In the genomic region with DNA sequence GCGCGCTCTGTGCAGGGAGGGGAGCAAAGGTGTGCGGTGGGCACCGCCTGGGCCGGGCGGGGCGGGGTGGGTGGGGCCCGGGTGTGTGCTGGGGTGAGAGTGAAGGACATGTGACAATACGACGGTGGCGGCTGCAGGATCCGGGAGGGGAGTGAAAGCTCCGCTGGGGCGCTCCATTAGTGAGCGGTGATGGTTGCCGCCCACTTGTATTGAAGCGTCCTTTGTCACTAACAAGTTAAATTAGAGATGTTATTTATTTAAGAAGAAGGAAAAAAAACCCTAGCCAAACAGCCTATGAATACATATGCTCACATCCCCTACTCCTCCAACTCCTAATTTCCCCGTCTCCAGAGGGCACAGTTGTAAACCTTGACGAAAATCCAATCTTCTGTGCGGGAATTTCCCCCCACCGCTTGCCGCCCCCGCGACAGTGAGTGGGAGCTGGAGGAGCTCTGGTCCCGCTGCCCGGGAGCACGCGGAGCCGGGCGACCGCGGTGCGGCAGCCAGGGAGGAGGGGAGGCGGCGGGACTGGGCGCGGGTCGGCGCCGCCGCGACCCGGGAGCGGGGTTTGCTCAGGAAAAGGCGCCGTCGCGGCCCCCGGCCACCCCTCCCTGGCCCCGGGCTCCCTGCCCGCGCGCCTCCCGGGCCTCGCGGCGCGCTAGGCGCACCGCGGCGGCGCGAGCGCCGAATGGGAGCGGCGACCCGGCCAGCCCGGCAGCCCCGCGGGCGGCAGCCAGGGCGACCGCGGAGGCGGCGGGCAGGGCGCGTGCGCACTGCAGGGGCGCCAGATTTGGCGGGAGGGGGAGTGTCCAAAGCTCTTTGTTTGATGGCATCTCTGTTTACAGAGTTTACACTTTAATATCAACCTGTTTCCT, we compare ENCODE assay signal across 8 cellular contexts. TPM values are rescaled to one million over a fixed set of nuclear protein-coding genes. Genes with fewer than 3 reads are reported as not detected.
DNase-seq lines count a peak whose midpoint lies in the region; ATAC-seq and TF ChIP-seq lines count a peak whose summit lies in the region.

Gene MYB, plus strand, starts transcription at position 851 of the 875 bp plus-strand sequence. CDS start 206 bp downstream, outside the sequence.

- no peak for TF ChIP-seq POLR2A in heart left ventricle (IDR thresholded peaks at IDR 0.05)

- H3K36me3 ChIP-seq in SK-N-SH (replicated peaks in 1 of 2; ENCODE audit: control insufficient read depth in 1 of 2, insufficient read depth in 2 of 2, low read length in 1 of 2) (no peaks in the 10 kb centered on the region), heart left ventricle (no peaks in the 10 kb centered on the region)

- peak within 1 kb of the TSS in 1 of 2 experiments; percentile 58; a peak in 2 of 4 replicates for H3K27ac ChIP-seq in SK-N-SH (ENCODE audit: low read depth in 2 of 2, low read length in 1 of 2)
- no peak within 1 kb of the TSS for H3K27ac ChIP-seq in heart left ventricle

- H3K4me1 ChIP-seq in SK-N-SH (ENCODE audit: control insufficient read depth in 1 of 2, insufficient read depth in 2 of 2, low read depth in 1 of 2, low read length in 1 of 2) (peaks cover 0 to 15% of the 10 kb centered on the region in 2 experiments; a peak in 1 of 4 replicates), heart left ventricle (peaks cover 0 to 40% (median 19%) of the 10 kb centered on the region in 12 donors)

- CTCF ChIA-PET in SK-N-SH (lab: Yijun Ruan, JAX) = no interaction called here

- peak; percentile 88 for DNase-seq in GM12865 (ENCODE audit: low read depth)
- DNase-seq in NCI-H1092 treated with DMSO at 0.1 percent for 48 hours (lab: John Stamatoyannopoulos, UW) = peak; percentile 63
- DNase-seq in SK-N-SH = peak; percentile 97
- peak; percentile 78 for DNase-seq in activated naive CD4-positive, alpha-beta T cell treated with Interleukin-2 at 50 U/mL for 16 hours
- peak; percentile 30 to 83 (median 47) for DNase-seq in heart left ventricle
- peak; percentile 86 for DNase-seq in retina
- no peak for DNase-seq in mesenteric fat pad (ENCODE audit: low spot score)

- TF ChIP-seq EP300 in SK-N-SH (IDR thresholded peaks at IDR 0.05; ENCODE audit: borderline replicate concordance in 1 of 2, low read depth in 1 of 2, low read length in 1 of 2) = no peak

- peaks cover 15% of the 10 kb centered on the region; the same call in 1 of the 2 replicates for H3K79me2 ChIP-seq in SK-N-SH (ENCODE audit: insufficient read depth)

- no peak for TF ChIP-seq CTCF in GM12865 (IDR thresholded peaks at IDR 0.05; ENCODE audit: insufficient read depth, low read depth, low read length, missing control alignments)
- no peak for TF ChIP-seq CTCF in SK-N-SH (IDR thresholded peaks at IDR 0.05)
- TF ChIP-seq CTCF in heart left ventricle (IDR thresholded peaks at IDR 0.05) = peak in 2 of 12 donors; percentile 8 to 12

- no peaks in the 10 kb centered on the region for H4K20me1 ChIP-seq in SK-N-SH (ENCODE audit: insufficient read depth)

- H3K9me3 ChIP-seq in SK-N-SH = no peaks in the 10 kb centered on the region
- no peaks in the 10 kb centered on the region for H3K9me3 ChIP-seq in heart left ventricle

- H3F3A ChIP-seq in SK-N-SH (replicated peaks; ENCODE audit: insufficient read depth) = peaks cover 12% of the 10 kb centered on the region

- H3K4me2 ChIP-seq in SK-N-SH = peak within 1 kb of the TSS; percentile 89

- intact Hi-C loops in heart left ventricle (cut with DNase I) = loop anchor here in 1 of 10 donors (10.0 kb wide), 1 partner anchor 1316 kb away; no protein-coding TSS in a partner anchor

- no peaks in the 10 kb centered on the region for H3K9me2 ChIP-seq in SK-N-SH

- POLR2A ChIA-PET in SK-N-SH (lab: Yijun Ruan, JAX) = no interaction called here

- ATAC-seq in HG02642 (IDR thresholded peaks at IDR 0.05; ENCODE audit: poor library complexity, unreplicated experiment) (peak; percentile 40), heart left ventricle (peak; percentile 55 to 90 (median 72))

- 1% methylated on average over 26 of the region's 83 CpGs for WGBS in SK-N-SH (ENCODE audit: low lambda C conversion rate)
- WGBS in heart left ventricle, 4 donors = 0 to 2% (median 1%) methylated on average over 53 to 83 of the region's 83 CpGs

- H3K27me3 ChIP-seq in SK-N-SH (ENCODE audit: insufficient read depth) = no peaks in the 10 kb centered on the region
- H3K27me3 ChIP-seq in heart left ventricle = peaks cover 6 to 38% (median 28%) of the 10 kb centered on the region in 9 donors

- TF ChIP-seq RAD21 in SK-N-SH (IDR thresholded peaks at IDR 0.05; ENCODE audit: low read length) = no peak

- H3K4me3 ChIP-seq in GM12865 (ENCODE audit: low read depth, low read length) = peak within 1 kb of the TSS; percentile 93
- peak within 1 kb of the TSS; percentile 70 to 74 for H3K4me3 ChIP-seq in SK-N-SH (ENCODE audit: low read depth in 2 of 2, low read length in 1 of 2)
- H3K4me3 ChIP-seq in heart left ventricle = peak within 1 kb of the TSS; percentile 41 to 72 (median 55)

- H3K9ac ChIP-seq in SK-N-SH = peak within 1 kb of the TSS; percentile 60; the same call in 1 of the 2 replicates

- peak within 1 kb of the TSS; percentile 85; the same call in 1 of the 2 replicates for H2AFZ ChIP-seq in SK-N-SH (ENCODE audit: low read depth)

TF ChIP-seq in SK-N-SH, 30 proteins besides CTCF, POLR2A, EP300 and RAD21:
- TF ChIP-seq SIN3A (IDR thresholded peaks at IDR 0.05; ENCODE audit: borderline replicate concordance, low read depth, low read length) = 0 out of 2 replicates have a peak, but pooled peaks have one; percentile 34
- TF ChIP-seq, protein P1, sequence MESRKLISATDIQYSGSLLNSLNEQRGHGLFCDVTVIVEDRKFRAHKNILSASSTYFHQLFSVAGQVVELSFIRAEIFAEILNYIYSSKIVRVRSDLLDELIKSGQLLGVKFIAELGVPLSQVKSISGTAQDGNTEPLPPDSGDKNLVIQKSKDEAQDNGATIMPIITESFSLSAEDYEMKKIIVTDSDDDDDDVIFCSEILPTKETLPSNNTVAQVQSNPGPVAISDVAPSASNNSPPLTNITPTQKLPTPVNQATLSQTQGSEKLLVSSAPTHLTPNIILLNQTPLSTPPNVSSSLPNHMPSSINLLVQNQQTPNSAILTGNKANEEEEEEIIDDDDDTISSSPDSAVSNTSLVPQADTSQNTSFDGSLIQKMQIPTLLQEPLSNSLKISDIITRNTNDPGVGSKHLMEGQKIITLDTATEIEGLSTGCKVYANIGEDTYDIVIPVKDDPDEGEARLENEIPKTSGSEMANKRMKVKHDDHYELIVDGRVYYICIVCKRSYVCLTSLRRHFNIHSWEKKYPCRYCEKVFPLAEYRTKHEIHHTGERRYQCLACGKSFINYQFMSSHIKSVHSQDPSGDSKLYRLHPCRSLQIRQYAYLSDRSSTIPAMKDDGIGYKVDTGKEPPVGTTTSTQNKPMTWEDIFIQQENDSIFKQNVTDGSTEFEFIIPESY (IDR thresholded peaks at IDR 0.05; ENCODE audit: borderline replicate concordance, low read depth) = no peak
- TF ChIP-seq, protein P2, sequence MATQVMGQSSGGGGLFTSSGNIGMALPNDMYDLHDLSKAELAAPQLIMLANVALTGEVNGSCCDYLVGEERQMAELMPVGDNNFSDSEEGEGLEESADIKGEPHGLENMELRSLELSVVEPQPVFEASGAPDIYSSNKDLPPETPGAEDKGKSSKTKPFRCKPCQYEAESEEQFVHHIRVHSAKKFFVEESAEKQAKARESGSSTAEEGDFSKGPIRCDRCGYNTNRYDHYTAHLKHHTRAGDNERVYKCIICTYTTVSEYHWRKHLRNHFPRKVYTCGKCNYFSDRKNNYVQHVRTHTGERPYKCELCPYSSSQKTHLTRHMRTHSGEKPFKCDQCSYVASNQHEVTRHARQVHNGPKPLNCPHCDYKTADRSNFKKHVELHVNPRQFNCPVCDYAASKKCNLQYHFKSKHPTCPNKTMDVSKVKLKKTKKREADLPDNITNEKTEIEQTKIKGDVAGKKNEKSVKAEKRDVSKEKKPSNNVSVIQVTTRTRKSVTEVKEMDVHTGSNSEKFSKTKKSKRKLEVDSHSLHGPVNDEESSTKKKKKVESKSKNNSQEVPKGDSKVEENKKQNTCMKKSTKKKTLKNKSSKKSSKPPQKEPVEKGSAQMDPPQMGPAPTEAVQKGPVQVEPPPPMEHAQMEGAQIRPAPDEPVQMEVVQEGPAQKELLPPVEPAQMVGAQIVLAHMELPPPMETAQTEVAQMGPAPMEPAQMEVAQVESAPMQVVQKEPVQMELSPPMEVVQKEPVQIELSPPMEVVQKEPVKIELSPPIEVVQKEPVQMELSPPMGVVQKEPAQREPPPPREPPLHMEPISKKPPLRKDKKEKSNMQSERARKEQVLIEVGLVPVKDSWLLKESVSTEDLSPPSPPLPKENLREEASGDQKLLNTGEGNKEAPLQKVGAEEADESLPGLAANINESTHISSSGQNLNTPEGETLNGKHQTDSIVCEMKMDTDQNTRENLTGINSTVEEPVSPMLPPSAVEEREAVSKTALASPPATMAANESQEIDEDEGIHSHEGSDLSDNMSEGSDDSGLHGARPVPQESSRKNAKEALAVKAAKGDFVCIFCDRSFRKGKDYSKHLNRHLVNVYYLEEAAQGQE (IDR thresholded peaks at IDR 0.05; ENCODE audit: low read depth, low read length) = no peak
- peak; percentile 48; the same call in 1 of the 2 replicates for TF ChIP-seq MAX (IDR thresholded peaks at IDR 0.05; ENCODE audit: low read depth)
- TF ChIP-seq NRF1 (IDR thresholded peaks at IDR 0.05; ENCODE audit: low read depth, low read length) = peak; percentile 73
- 0 out of 2 replicates have a peak, but pooled peaks have one; percentile 7 for TF ChIP-seq MXI1 (IDR thresholded peaks at IDR 0.05; ENCODE audit: low read depth, low read length)

RNA-seq across cellular contexts. Expression of gene MYB, which starts in this region (rescaled TPM):
- polyA plus RNA-seq in SK-N-SH (2012; rRNA removed) (0.85 and 1.2 TPM in 2 replicates), heart left ventricle (not detected)
- 1.0 TPM in 2 replicates for polyA plus RNA-seq in SK-N-SH (2012; cell fraction: cytosol; rRNA removed)
- polyA plus RNA-seq in SK-N-SH (2012; cell fraction: nucleus; rRNA removed) = 1.1 and 1.3 TPM in 2 replicates
- total RNA-seq in heart left ventricle (under 1 TPM in 3 of 9 donors, not detected in 6; 0.12 to 0.53 (median 0.20) TPM), mesenteric fat pad (0.16 TPM)

Comparison
In these comparisons a context has a peak if more than half of its experiments do, and no peak if none do; other contexts are left out.
1. Peak in DNase-seq, ATAC-seq and H3K4me3 ChIP-seq in heart left ventricle; RNA of the gene not detected or under 1 TPM.